In genomic region chr11:64723907-64724862, GRCh38 we compare ENCODE assay signal across 8 cellular contexts. TPM values are rescaled to one million over a fixed set of nuclear protein-coding genes. Genes with fewer than 3 reads are reported as not detected.
A peak's percentile ranks its signal among the peaks of the same experiment; 100 is the strongest.
DNase-seq lines count a peak whose midpoint lies in the region; ATAC-seq, FAIRE-seq and TF ChIP-seq lines count a peak whose summit lies in the region.

No MANE protein-coding gene starts in this region.

- H3K4me3 Mint-ChIP-seq in WTC11: peak overlapping the region; percentile 39

- H3K4me2 ChIP-seq in A549: peak overlapping the region; percentile 100

- no peak for TF ChIP-seq POLR2A in A549 (IDR thresholded peaks at IDR 0.05; ENCODE audit: low read length)

- H3K36me3 ChIP-seq in iPS-15b (ENCODE audit: control insufficient read depth, insufficient read depth, low read length): no peaks in the 10 kb centered on the region

- POLR2A ChIA-PET in A549 (lab: Yijun Ruan, JAX): no interaction called here
- POLR2A ChIA-PET in WTC11 (lab: Charles Lee): no interaction called here
- POLR2A ChIA-PET in RWPE1 (lab: Yijun Ruan, JAX; ENCODE audit: low non-redundant PET): no interaction called here

- H3K9ac ChIP-seq in iPS-15b (ENCODE audit: low read depth, low read length): peak overlapping the region; percentile 8

- ATAC-seq in A549: no peak
- ATAC-seq in GM18868 (IDR thresholded peaks at IDR 0.05; ENCODE audit: unreplicated experiment): peak; percentile 21
- ATAC-seq in WTC11: no peak
- no peak for ATAC-seq in GM21515 (IDR thresholded peaks at IDR 0.05; ENCODE audit: unreplicated experiment)
- ATAC-seq in HG02938 (IDR thresholded peaks at IDR 0.05; ENCODE audit: unreplicated experiment): no peak
- no peak for ATAC-seq in HG03439 (IDR thresholded peaks at IDR 0.05; ENCODE audit: unreplicated experiment)

- H3K4me3 ChIP-seq in A549 (peak overlapping the region; percentile 94; the same call in 1 of the 3 replicates), iPS-15b (ENCODE audit: low read depth, low read length) (peak overlapping the region; percentile 52)

- TF ChIP-seq EP300 in A549 (IDR thresholded peaks at IDR 0.05): no peak

- H3K27me3 Mint-ChIP-seq in WTC11 (ENCODE audit: low read depth): peaks cover 41% of the 10 kb centered on the region

- peaks cover 7% of the 10 kb centered on the region; the same call in 1 of the 2 replicates for H3K36me3 Mint-ChIP-seq in WTC11

- H3K4me1 Mint-ChIP-seq in WTC11: peaks cover 44% of the 10 kb centered on the region

- no peak for DNase-seq in A549 (ENCODE audit: low read depth in 1 of 2, low spot score in 1 of 2)
- no peak for DNase-seq in WTC11 (ENCODE audit: low spot score)
- no peak for DNase-seq in RWPE1 (ENCODE audit: low spot score)

- H3K4me1 ChIP-seq in A549: peaks cover 18% of the 10 kb centered on the region; the same call in 2 of the 3 replicates
- H3K4me1 ChIP-seq in iPS-15b (ENCODE audit: control insufficient read depth, insufficient read depth, low read length): peaks cover 14% of the 10 kb centered on the region

- no peak for TF ChIP-seq RAD21 in A549 (conservative IDR thresholded peaks at IDR 0.05 in 1 of 2, IDR thresholded peaks at IDR 0.05 in 1 of 2)

- CTCF ChIA-PET in A549 (lab: Yijun Ruan, JAX): interaction anchor here (0.5 to 3.6 kb wide), 5 partner anchors 9 to 36 kb away, joined by 3 to 14 read pairs (median 5); no protein-coding TSS in a partner anchor
- CTCF ChIA-PET in WTC11 (lab: Charles Lee): interaction anchor here (1.0 to 4.9 kb wide), 2 partner anchors 14 to 19 kb away, joined by 3 to 43 read pairs; partner anchors contain the start of gene RASGRP2
- CTCF ChIA-PET in RWPE1 (lab: Yijun Ruan, JAX): interaction anchor here (0.5 to 1.3 kb wide), 3 partner anchors 15 to 50 kb away, joined by 3 to 7 read pairs (median 4); no protein-coding TSS in a partner anchor

- H3K27me3 ChIP-seq in iPS-15b (ENCODE audit: control insufficient read depth, insufficient read depth, low read length): peaks cover 25% of the 10 kb centered on the region

- FAIRE-seq in A549 (lab: Jason Lieb, UNC): no peak

- 48% methylated on average over 8 of the region's 9 CpGs for WGBS in A549 (ENCODE audit: missing lambda C conversion rate)

- no peaks in the 10 kb centered on the region for H3K9me3 ChIP-seq in A549
- H3K9me3 ChIP-seq in iPS-15b (ENCODE audit: control insufficient read depth, insufficient read depth, low read length): no peaks in the 10 kb centered on the region

- TF ChIP-seq CTCF in A549 (IDR thresholded peaks at IDR 0.05) (no peak), WTC11 (IDR thresholded peaks at IDR 0.05) (no peak), RWPE1 (conservative IDR thresholded peaks at IDR 0.05; ENCODE audit: low read depth) (no peak)

- H3K9me3 Mint-ChIP-seq in WTC11: no peaks in the 10 kb centered on the region

- no peak overlapping the region for H3K27ac Mint-ChIP-seq in WTC11

- H3K27ac ChIP-seq in A549 (peak overlapping the region in 1 of 2 experiments; percentile 95; a peak in 3 of 6 replicates), RWPE1 (no peak overlapping the region)

TF ChIP-seq in A549, 52 proteins besides CTCF, POLR2A, EP300 and RAD21 (continues in another document):
- TF ChIP-seq RNF2 (IDR thresholded peaks at IDR 0.05; ENCODE audit: borderline replicate concordance, low read depth): no peak
- TF ChIP-seq, protein P1, sequence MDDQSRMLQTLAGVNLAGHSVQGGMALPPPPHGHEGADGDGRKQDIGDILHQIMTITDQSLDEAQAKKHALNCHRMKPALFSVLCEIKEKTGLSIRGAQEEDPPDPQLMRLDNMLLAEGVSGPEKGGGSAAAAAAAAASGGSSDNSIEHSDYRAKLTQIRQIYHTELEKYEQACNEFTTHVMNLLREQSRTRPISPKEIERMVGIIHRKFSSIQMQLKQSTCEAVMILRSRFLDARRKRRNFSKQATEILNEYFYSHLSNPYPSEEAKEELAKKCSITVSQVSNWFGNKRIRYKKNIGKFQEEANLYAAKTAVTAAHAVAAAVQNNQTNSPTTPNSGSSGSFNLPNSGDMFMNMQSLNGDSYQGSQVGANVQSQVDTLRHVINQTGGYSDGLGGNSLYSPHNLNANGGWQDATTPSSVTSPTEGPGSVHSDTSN (IDR thresholded peaks at IDR 0.05): no peak
- TF ChIP-seq HOXA7 (CRISPR knock-in tag; IDR thresholded peaks at IDR 0.05): no peak
- no peak for TF ChIP-seq ESRRA (IDR thresholded peaks at IDR 0.05; ENCODE audit: borderline replicate concordance, low read length)
- no peak for TF ChIP-seq TFCP2L1 (CRISPR knock-in tag; IDR thresholded peaks at IDR 0.05)
- TF ChIP-seq, protein P2, sequence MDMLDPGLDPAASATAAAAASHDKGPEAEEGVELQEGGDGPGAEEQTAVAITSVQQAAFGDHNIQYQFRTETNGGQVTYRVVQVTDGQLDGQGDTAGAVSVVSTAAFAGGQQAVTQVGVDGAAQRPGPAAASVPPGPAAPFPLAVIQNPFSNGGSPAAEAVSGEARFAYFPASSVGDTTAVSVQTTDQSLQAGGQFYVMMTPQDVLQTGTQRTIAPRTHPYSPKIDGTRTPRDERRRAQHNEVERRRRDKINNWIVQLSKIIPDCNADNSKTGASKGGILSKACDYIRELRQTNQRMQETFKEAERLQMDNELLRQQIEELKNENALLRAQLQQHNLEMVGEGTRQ (IDR thresholded peaks at IDR 0.05): no peak

TF ChIP-seq in WTC11, 78 proteins besides CTCF, POLR2A, EP300 and RAD21:
- TF ChIP-seq PRDM15 (CRISPR knock-in tag; IDR thresholded peaks at IDR 0.05): no peak
- TF ChIP-seq, protein P3, sequence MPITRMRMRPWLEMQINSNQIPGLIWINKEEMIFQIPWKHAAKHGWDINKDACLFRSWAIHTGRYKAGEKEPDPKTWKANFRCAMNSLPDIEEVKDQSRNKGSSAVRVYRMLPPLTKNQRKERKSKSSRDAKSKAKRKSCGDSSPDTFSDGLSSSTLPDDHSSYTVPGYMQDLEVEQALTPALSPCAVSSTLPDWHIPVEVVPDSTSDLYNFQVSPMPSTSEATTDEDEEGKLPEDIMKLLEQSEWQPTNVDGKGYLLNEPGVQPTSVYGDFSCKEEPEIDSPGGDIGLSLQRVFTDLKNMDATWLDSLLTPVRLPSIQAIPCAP (CRISPR knock-in tag; IDR thresholded peaks at IDR 0.05): no peak
- no peak for TF ChIP-seq ZNF317 (CRISPR knock-in tag; IDR thresholded peaks at IDR 0.05; ENCODE audit: borderline replicate concordance, low read depth)
- TF ChIP-seq OVOL2 (CRISPR knock-in tag; IDR thresholded peaks at IDR 0.05; ENCODE audit: borderline replicate concordance): no peak
TF ChIP-seq in WTC11: peak in this region for 0.

RNA-seq across cellular contexts. Expression of gene NRXN2, which starts 1.2 kb away (rescaled TPM):
- polyA plus RNA-seq in A549 (2011; rRNA removed) (not detected in 2 replicates), A549 (2017; fragmentation: RNase III; extraction: RNeasy Plus Mini Kit Qiagen cat#74134 plus additional on column Dnase treatment) (0.04 to 0.17 TPM (median 0.07 TPM) in 3 replicates)
- 0.06 and 0.11 TPM in 2 replicates for polyA plus RNA-seq in A549 (2012; cell fraction: cytosol; rRNA removed)
- polyA plus RNA-seq in A549 (2012; cell fraction: nucleus; rRNA removed): 0.01 and 0.02 TPM in 2 replicates
- polyA minus RNA-seq in A549 (2011; rRNA and poly(A)+ RNA removed): not detected in 2 replicates
- 8.0 to 10.4 TPM (median 8.6 TPM) in 3 replicates for total RNA-seq in WTC11 (2021)

RNA-seq across cellular contexts. Expression of gene RASGRP2, which starts 19.8 kb away (rescaled TPM):
- polyA plus RNA-seq in A549 (2011; rRNA removed) (0.88 and 0.95 TPM in 2 replicates), A549 (2017; fragmentation: RNase III; extraction: RNeasy Plus Mini Kit Qiagen cat#74134 plus additional on column Dnase treatment) (0.89 to 1.1 TPM (median 0.94 TPM) in 3 replicates)
- 1.3 and 1.8 TPM in 2 replicates for polyA plus RNA-seq in A549 (2012; cell fraction: cytosol; rRNA removed)
- polyA plus RNA-seq in A549 (2012; cell fraction: nucleus; rRNA removed): 2.3 and 3.0 TPM in 2 replicates
- 1.5 and 1.9 TPM in 2 replicates for polyA minus RNA-seq in A549 (2011; rRNA and poly(A)+ RNA removed)
- 31.9 to 41.5 TPM (median 40.3 TPM) in 3 replicates for total RNA-seq in WTC11 (2021)

RNA-seq across cellular contexts. Expression of gene PYGM, which starts 35.6 kb away (rescaled TPM):
- polyA plus RNA-seq in A549 (2011; rRNA removed) (0.22 and 0.40 TPM in 2 replicates), A549 (2017; fragmentation: RNase III; extraction: RNeasy Plus Mini Kit Qiagen cat#74134 plus additional on column Dnase treatment) (0.23 to 0.51 TPM (median 0.39 TPM) in 3 replicates)
- polyA plus RNA-seq in A549 (2012; cell fraction: cytosol; rRNA removed): 0.26 and 0.32 TPM in 2 replicates
- polyA plus RNA-seq in A549 (2012; cell fraction: nucleus; rRNA removed): 1.3 TPM in 2 replicates
- 0.41 and 0.58 TPM in 2 replicates for polyA minus RNA-seq in A549 (2011; rRNA and poly(A)+ RNA removed)
- 6.6 to 8.7 TPM (median 8.2 TPM) in 3 replicates for total RNA-seq in WTC11 (2021)

RNA-seq across cellular contexts. Expression of gene SF1, which starts 54.2 kb away (rescaled TPM):
- polyA plus RNA-seq in A549 (2011; rRNA removed) (88.8 and 104 TPM in 2 replicates), A549 (2017; fragmentation: RNase III; extraction: RNeasy Plus Mini Kit Qiagen cat#74134 plus additional on column Dnase treatment) (268 to 341 TPM (median 310 TPM) in 3 replicates)
- polyA plus RNA-seq in A549 (2012; cell fraction: cytosol; rRNA removed): 88.5 and 106 TPM in 2 replicates
- polyA plus RNA-seq in A549 (2012; cell fraction: nucleus; rRNA removed): 240 and 241 TPM in 2 replicates
- polyA minus RNA-seq in A549 (2011; rRNA and poly(A)+ RNA removed): 87.7 and 103 TPM in 2 replicates
- total RNA-seq in WTC11 (2021): 285 to 314 TPM (median 300 TPM) in 3 replicates
